Comparison of ENCODE assay signal across 8 cellular contexts in genomic region chr15:85858586-85859375, GRCh38.
DNase-seq lines count a peak whose midpoint lies in the region; ATAC-seq, FAIRE-seq and TF ChIP-seq lines count a peak whose summit lies in the region.

No MANE protein-coding gene starts in this region.

- peaks cover 6% of the 10 kb centered on the region for H3K4me1 Mint-ChIP-seq in activated T-cell treated with anti-CD3 and anti-CD28 coated beads, Interleukin-2, amount 50 U/mL, for 24 hours (ENCODE audit: low read depth)
- no peaks in the 10 kb centered on the region for H3K4me1 Mint-ChIP-seq in nephron

- no peak overlapping the region for H3K4me3 ChIP-seq in OCI-LY7 (ENCODE audit: low read depth, low read length, poor library complexity, severe bottlenecking)

- no peaks in the 10 kb centered on the region for H3K9me2 ChIP-seq in OCI-LY7 (ENCODE audit: insufficient read depth, low read length)

- H2AFZ ChIP-seq in OCI-LY7 (ENCODE audit: low read length): no peak overlapping the region

- H3K9me3 ChIP-seq in OCI-LY7 (ENCODE audit: low read length): no peaks in the 10 kb centered on the region

- H4K20me1 ChIP-seq in OCI-LY7 (ENCODE audit: insufficient read depth, low read length): no peaks in the 10 kb centered on the region

- peaks cover 29% of the 10 kb centered on the region for H3K27me3 Mint-ChIP-seq in activated T-cell treated with anti-CD3 and anti-CD28 coated beads, Interleukin-2, amount 50 U/mL, for 24 hours
- H3K27me3 Mint-ChIP-seq in nephron (ENCODE audit: low read depth): peaks cover 38% of the 10 kb centered on the region

- intact Hi-C loops in OCI-LY7 (cut with micrococcal nuclease; ENCODE audit: unreplicated experiment): loop anchor here (10.0 kb wide), 1 partner anchor 886 kb away; no protein-coding TSS in a partner anchor

- H3K36me3 Mint-ChIP-seq in activated T-cell treated with anti-CD3 and anti-CD28 coated beads, Interleukin-2, amount 50 U/mL, for 24 hours (ENCODE audit: low read depth): no peaks in the 10 kb centered on the region
- H3K36me3 Mint-ChIP-seq in nephron (ENCODE audit: low read depth): no peaks in the 10 kb centered on the region

- no peaks in the 10 kb centered on the region for H3K9me3 Mint-ChIP-seq in activated T-cell treated with anti-CD3 and anti-CD28 coated beads, Interleukin-2, amount 50 U/mL, for 24 hours
- H3K9me3 Mint-ChIP-seq in nephron: no peaks in the 10 kb centered on the region

- peak; percentile 94 for ATAC-seq in GM21390 (IDR thresholded peaks at IDR 0.05; ENCODE audit: unreplicated experiment)
- peak; percentile 92 for ATAC-seq in stimulated activated naive CD8-positive, alpha-beta T cell treated with anti-CD3 and anti-CD28 coated beads, Interleukin-15, Interleukin-2, amounts not matched to agents 100 U/mL and 50 U/mL, for 24 hours

- H3K79me2 ChIP-seq in OCI-LY7 (ENCODE audit: insufficient read depth, low read depth, low read length): no peaks in the 10 kb centered on the region

- peak; percentile 76 for TF ChIP-seq CTCF in D721Med (IDR thresholded peaks at IDR 0.05; ENCODE audit: insufficient read depth, missing control alignments)
- TF ChIP-seq CTCF in OCI-LY7 (conservative IDR thresholded peaks at IDR 0.05; ENCODE audit: low read length): peak; percentile 93
- TF ChIP-seq CTCF in nephron (IDR thresholded peaks at IDR 0.05; ENCODE audit: unreplicated experiment in 3 of 3): peak; percentile 77 to 79 (median 77)

- no peaks in the 10 kb centered on the region for H3K36me3 ChIP-seq in OCI-LY7 (ENCODE audit: insufficient read depth, low read length)

- H3K27ac ChIP-seq in OCI-LY7 (ENCODE audit: low read depth, low read length, poor library complexity, severe bottlenecking): no peak overlapping the region

- peak overlapping the region; percentile 64 for H3K4me3 Mint-ChIP-seq in activated T-cell treated with anti-CD3 and anti-CD28 coated beads, Interleukin-2, amount 50 U/mL, for 24 hours
- H3K4me3 Mint-ChIP-seq in nephron: peak overlapping the region; percentile 17 to 45 (median 24)

- POLR2A ChIA-PET in OCI-LY7 (lab: Charles Lee): interaction anchor here (0.6 to 0.7 kb wide), 2 partner anchors 103 to 337 kb away, joined by 4 to 5 read pairs; no protein-coding TSS in a partner anchor

- no peak overlapping the region for H3K27ac Mint-ChIP-seq in activated T-cell treated with anti-CD3 and anti-CD28 coated beads, Interleukin-2, amount 50 U/mL, for 24 hours
- H3K27ac Mint-ChIP-seq in nephron: no peak overlapping the region

- H3K4me1 ChIP-seq in OCI-LY7 (ENCODE audit: insufficient read depth, low read length, poor library complexity, severe bottlenecking): no peaks in the 10 kb centered on the region

- no peak overlapping the region for H3K4me2 ChIP-seq in OCI-LY7 (ENCODE audit: low read length)

- peak; percentile 60 for DNase-seq in D721Med (ENCODE audit: insufficient read length, low spot score)
- peak; percentile 76 for DNase-seq in HTR-8/SVneo (ENCODE audit: insufficient read length, low spot score)
- DNase-seq in OCI-LY7 (ENCODE audit: low spot score): peak; percentile 73
- peak; percentile 83 for DNase-seq in activated T-cell treated with anti-CD3 and anti-CD28 coated beads, Interleukin-2, amount 50 U/mL, for 24 hours
- DNase-seq in fibroblast of gingiva (ENCODE audit: low read depth): peak; percentile 52
- peak; percentile 84 for DNase-seq in stimulated activated naive CD8-positive, alpha-beta T cell treated with anti-CD3 and anti-CD28 coated beads, Interleukin-15, Interleukin-2, amounts not matched to agents 100 U/mL and 50 U/mL, for 24 hours

- no TSS peak for BruUV-seq in OCI-LY7 (replicated peaks; lab: Mats Ljungman, UMichigan)

- CTCF ChIA-PET in OCI-LY7 (lab: Charles Lee; ENCODE audit: unreplicated experiment): no interaction called here

- FAIRE-seq in D721Med (lab: Jason Lieb, UNC) (no peak), HTR-8/SVneo (lab: Jason Lieb, UNC) (peak; percentile 26)
